1 cellular context compared by ENCODE assay signal in the genomic region with DNA sequence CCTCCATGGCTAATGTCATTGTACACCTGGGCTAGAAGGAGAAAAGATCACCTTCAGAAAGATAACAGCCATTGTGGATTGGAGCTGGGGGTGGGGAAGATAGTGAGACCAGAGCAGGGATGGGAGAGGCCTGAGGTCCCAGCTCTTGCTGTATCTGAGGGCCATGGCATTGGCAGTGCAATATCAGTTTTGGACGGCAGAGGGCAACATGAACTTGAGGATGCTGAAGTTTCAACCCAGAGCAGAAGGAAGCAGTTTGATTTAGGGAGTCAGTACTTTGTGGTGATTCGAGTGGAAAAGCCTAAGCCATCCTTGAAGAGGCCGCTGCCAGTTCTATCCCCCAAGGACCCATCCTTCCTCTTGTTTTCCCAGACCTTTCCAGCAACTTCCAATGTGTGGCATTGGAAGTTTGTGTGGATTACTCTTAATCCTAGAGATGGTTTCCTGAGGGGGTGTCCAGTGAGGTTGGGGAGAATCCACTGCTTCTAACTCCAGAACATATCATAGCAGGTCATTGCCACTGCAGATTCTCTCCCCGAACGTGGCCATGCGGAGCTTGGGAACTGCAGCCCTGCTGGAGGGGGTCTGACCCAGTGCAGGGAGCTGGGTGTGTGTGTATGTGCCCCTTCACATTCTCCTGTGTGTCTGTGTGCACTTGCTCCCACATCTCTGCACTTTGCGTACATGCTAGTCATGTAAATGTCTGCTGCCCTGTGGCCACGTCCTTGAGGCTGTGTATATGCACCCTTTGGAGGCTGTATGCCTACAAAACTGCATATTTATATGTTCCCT.
TF ChIP-seq lines count a peak whose summit lies in the region.

No MANE protein-coding gene starts in this region.

TF ChIP-seq in WTC11, 78 proteins besides CTCF, POLR2A, EP300 and RAD21 (continued from another document):
- no peak for TF ChIP-seq AFF4 (CRISPR knock-in tag; IDR thresholded peaks at IDR 0.05; ENCODE audit: borderline replicate concordance)
- TF ChIP-seq NFE2L1 (CRISPR knock-in tag; IDR thresholded peaks at IDR 0.05), result no peak
- TF ChIP-seq ZNF396 (CRISPR knock-in tag; IDR thresholded peaks at IDR 0.05; ENCODE audit: borderline replicate concordance), result no peak
- no peak for TF ChIP-seq HMGA2 (CRISPR knock-in tag; IDR thresholded peaks at IDR 0.05)
- TF ChIP-seq, protein P1, sequence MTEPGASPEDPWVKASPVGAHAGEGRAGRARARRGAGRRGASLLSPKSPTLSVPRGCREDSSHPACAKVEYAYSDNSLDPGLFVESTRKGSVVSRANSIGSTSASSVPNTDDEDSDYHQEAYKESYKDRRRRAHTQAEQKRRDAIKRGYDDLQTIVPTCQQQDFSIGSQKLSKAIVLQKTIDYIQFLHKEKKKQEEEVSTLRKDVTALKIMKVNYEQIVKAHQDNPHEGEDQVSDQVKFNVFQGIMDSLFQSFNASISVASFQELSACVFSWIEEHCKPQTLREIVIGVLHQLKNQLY (CRISPR knock-in tag; IDR thresholded peaks at IDR 0.05), result no peak
- no peak for TF ChIP-seq FOXJ3 (CRISPR knock-in tag; IDR thresholded peaks at IDR 0.05; ENCODE audit: borderline replicate concordance)
- TF ChIP-seq ATF6 (CRISPR knock-in tag; IDR thresholded peaks at IDR 0.05), result no peak
- TF ChIP-seq NR2C2 (CRISPR knock-in tag; IDR thresholded peaks at IDR 0.05), result no peak
- no peak for TF ChIP-seq FOXP1 (CRISPR knock-in tag; IDR thresholded peaks at IDR 0.05; ENCODE audit: borderline replicate concordance)
TF ChIP-seq in WTC11: peak in this region for 0.
